15 cellular contexts compared by ENCODE assay signal in the genomic region with DNA sequence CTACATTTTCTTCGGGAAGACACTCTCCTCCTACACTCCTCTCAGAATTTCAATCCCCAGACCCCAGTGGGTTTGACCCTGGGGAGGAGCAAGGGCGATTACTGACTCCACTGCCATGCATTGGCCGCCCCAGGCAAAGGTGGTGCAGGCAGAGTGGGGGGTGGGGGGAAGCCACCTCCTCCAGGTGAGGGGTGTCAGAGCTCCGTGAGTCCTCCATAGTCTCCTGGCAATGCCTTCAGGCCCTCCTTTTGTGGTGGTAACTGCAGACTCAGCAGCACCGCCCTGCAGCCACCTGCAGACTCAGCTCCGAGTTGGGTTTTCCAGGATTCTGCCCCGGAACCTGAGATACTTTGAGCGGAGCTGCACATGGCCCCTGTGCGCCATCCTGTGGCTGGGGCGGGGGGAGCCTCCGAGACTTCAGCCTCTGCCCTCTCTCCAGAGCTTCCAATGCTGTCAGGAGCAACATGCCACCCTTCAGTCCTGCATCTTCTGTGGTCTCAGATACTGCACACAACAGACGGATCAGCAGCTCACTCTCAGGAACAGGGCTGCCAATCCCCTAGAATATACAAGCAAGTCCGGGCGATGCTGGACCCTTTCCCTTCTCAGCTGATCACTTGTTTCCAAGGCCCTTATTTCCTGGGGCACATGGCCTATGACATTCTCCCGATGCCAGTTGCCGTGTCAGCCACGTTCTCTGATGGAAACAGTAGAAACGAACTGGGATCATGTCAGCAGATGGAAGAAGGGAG. TPM values are rescaled to one million over a fixed set of nuclear protein-coding genes. Genes with fewer than 3 reads are reported as not detected.
DNase-seq lines count a peak whose midpoint lies in the region; ATAC-seq and TF ChIP-seq lines count a peak whose summit lies in the region.
"Had no signal": no experiment of that assay in that cellular context is flagged by ENCODE, and none has a peak within 500 bp of the region (broad histone marks: within the 10 kb centered on the region; RNA-seq: fewer than 3 reads in every experiment).

No MANE protein-coding gene starts in this region.

- H3K9me3 Mint-ChIP-seq in endothelial cell (ENCODE audit: unreplicated experiment) = no peaks in the 10 kb centered on the region
- H3K9me3 Mint-ChIP-seq: nephron had no signal

- DNase-seq in DMS53 (lab: John Stamatoyannopoulos, UW) (peak; percentile 39), DMS53 treated with DMSO at 0.1 percent for 48 hours (lab: John Stamatoyannopoulos, UW; ENCODE audit: unreplicated experiment) (no peak), NCI-H226 (peak; percentile 29), endothelial cell (ENCODE audit: low spot score) (peak; percentile 29), psoas muscle (peak in 1 of 2 donors; percentile 44)
- DNase-seq: amniotic stem cell; erythroblast; GDM1; NCI-H2171; stimulated activated CD4-positive, alpha-beta T cell treated with anti-CD3 and anti-CD28 coated beads, Interleukin-2, amount 100 ng/mL, for 48 hours had no signal

- no peak overlapping the region for H3K4me3 ChIP-seq in psoas muscle

- no peak overlapping the region for H3K27ac ChIP-seq in psoas muscle

- intact Hi-C loops in psoas muscle (cut with DNase I) = no loop called here

- H3K4me3 Mint-ChIP-seq in endothelial cell (ENCODE audit: unreplicated experiment) = no peak overlapping the region
- H3K4me3 Mint-ChIP-seq: nephron had no signal

- H3K27me3 Mint-ChIP-seq in endothelial cell (ENCODE audit: unreplicated experiment) = peaks cover 8% of the 10 kb centered on the region

- no peaks in the 10 kb centered on the region for H3K27me3 ChIP-seq in psoas muscle (ENCODE audit: insufficient read depth in 3 of 3, low read length in 2 of 3)

- H3K27ac Mint-ChIP-seq in endothelial cell (ENCODE audit: unreplicated experiment) = no peak overlapping the region

- ATAC-seq in psoas muscle (no peak), HG03521 (IDR thresholded peaks at IDR 0.05; ENCODE audit: unreplicated experiment) (no peak), HG03196 (IDR thresholded peaks at IDR 0.05; ENCODE audit: unreplicated experiment) (no peak), HG02938 (IDR thresholded peaks at IDR 0.05; ENCODE audit: unreplicated experiment) (no peak)

- 74 to 83% (median 79%) methylated on average over 18 of the region's 18 CpGs for WGBS in psoas muscle, 3 donors

- no peaks in the 10 kb centered on the region for H3K36me3 Mint-ChIP-seq in endothelial cell (ENCODE audit: low read depth, unreplicated experiment)

- H3K36me3 ChIP-seq in psoas muscle (ENCODE audit: insufficient read depth in 1 of 2, low read depth in 1 of 2) = no peaks in the 10 kb centered on the region

- H3K9me3 ChIP-seq in psoas muscle = no peaks in the 10 kb centered on the region

- peaks cover 4% of the 10 kb centered on the region for H3K4me1 ChIP-seq in psoas muscle

- TF ChIP-seq CTCF in endothelial cell (IDR thresholded peaks at IDR 0.05; ENCODE audit: unreplicated experiment) (no peak), psoas muscle (IDR thresholded peaks at IDR 0.05) (peak; percentile 14)

- no peaks in the 10 kb centered on the region for H3K4me1 Mint-ChIP-seq in endothelial cell (ENCODE audit: unreplicated experiment)

RNA-seq across cellular contexts. Expression of a gene that starts 2.4 kb away (rescaled TPM):
- total RNA-seq in endothelial cell (ENCODE audit: unreplicated experiment) (not detected), psoas muscle (1 to 10 TPM in 1 of 4 donors, not detected in 3; 1.1 TPM)
- polyA plus RNA-seq in psoas muscle = under 1 TPM; 0.01 to 0.08 (median 0.03) TPM
- total RNA-seq: activated CD8-positive, alpha-beta memory T cell treated with anti-CD3 and anti-CD28 coated beads for 36 hours had no signal

RNA-seq across cellular contexts. Expression of a gene that starts 29.3 kb away (rescaled TPM):
- total RNA-seq in endothelial cell (ENCODE audit: unreplicated experiment) (0.31 TPM), psoas muscle (1 to 10 TPM in 1 of 4 donors, under 1 TPM in 2, not detected in 1; 0.17 to 6.5 (median 0.24) TPM)
- under 1 TPM; 0.05 to 0.20 (median 0.12) TPM for polyA plus RNA-seq in psoas muscle
- total RNA-seq: activated CD8-positive, alpha-beta memory T cell treated with anti-CD3 and anti-CD28 coated beads for 36 hours had no signal
